Comparison of ENCODE assay signal across 1 cellular context in the genomic region with DNA sequence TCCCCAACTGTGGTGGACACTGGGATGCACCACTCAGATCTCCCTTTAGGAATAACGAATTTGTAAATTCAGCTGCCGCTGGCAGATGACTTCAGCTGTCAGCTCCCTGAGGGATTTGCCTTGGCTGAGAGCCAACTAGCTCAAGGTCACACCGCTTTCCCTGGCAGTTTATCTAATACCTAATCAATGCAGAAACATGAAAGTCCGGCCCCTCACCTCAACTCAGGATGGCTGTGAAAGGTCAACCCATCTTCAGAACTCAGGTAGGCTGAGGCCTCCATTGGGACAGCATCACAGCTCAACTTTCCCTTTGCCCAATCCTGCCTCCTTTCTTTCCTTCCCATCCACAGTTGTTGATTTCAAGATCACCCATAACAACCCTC.
TF ChIP-seq lines count a peak whose summit lies in the region.

No MANE protein-coding gene starts in this region.

TF ChIP-seq in HepG2, 621 proteins besides CTCF, POLR2A, EP300 and RAD21 (continued from another document and continues in another):
- TF ChIP-seq, protein P1, sequence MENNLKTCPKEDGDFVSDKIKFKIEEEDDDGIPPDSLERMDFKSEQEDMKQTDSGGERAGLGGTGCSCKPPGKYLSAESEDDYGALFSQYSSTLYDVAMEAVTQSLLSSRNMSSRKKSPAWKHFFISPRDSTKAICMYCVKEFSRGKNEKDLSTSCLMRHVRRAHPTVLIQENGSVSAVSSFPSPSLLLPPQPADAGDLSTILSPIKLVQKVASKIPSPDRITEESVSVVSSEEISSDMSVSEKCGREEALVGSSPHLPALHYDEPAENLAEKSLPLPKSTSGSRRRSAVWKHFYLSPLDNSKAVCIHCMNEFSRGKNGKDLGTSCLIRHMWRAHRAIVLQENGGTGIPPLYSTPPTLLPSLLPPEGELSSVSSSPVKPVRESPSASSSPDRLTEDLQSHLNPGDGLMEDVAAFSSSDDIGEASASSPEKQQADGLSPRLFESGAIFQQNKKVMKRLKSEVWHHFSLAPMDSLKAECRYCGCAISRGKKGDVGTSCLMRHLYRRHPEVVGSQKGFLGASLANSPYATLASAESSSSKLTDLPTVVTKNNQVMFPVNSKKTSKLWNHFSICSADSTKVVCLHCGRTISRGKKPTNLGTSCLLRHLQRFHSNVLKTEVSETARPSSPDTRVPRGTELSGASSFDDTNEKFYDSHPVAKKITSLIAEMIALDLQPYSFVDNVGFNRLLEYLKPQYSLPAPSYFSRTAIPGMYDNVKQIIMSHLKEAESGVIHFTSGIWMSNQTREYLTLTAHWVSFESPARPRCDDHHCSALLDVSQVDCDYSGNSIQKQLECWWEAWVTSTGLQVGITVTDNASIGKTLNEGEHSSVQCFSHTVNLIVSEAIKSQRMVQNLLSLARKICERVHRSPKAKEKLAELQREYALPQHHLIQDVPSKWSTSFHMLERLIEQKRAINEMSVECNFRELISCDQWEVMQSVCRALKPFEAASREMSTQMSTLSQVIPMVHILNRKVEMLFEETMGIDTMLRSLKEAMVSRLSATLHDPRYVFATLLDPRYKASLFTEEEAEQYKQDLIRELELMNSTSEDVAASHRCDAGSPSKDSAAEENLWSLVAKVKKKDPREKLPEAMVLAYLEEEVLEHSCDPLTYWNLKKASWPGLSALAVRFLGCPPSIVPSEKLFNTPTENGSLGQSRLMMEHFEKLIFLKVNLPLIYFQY (CRISPR knock-in tag; IDR thresholded peaks at IDR 0.05; ENCODE audit: borderline replicate concordance) = no peak
- TF ChIP-seq ZNF101 (CRISPR knock-in tag; IDR thresholded peaks at IDR 0.05; ENCODE audit: borderline replicate concordance, low read depth) (no peak), CENPT (CRISPR knock-in tag; IDR thresholded peaks at IDR 0.05; ENCODE audit: low read depth) (no peak), ZNF430 (CRISPR knock-in tag; IDR thresholded peaks at IDR 0.05) (no peak), NR2F2 (IDR thresholded peaks at IDR 0.05; ENCODE audit: borderline replicate concordance, low read depth) (peak; percentile 70), PHF21A (CRISPR knock-in tag; IDR thresholded peaks at IDR 0.05) (peak; percentile 65; the same call in 1 of the 2 replicates), TCF12 (IDR thresholded peaks at IDR 0.05) (no peak), TCF12 (CRISPR knock-in tag; IDR thresholded peaks at IDR 0.05) (peak; percentile 82; the same call in 1 of the 2 replicates), ZNF577 (CRISPR knock-in tag; IDR thresholded peaks at IDR 0.05; ENCODE audit: borderline replicate concordance, low read depth) (no peak), ZNF496 (CRISPR knock-in tag; IDR thresholded peaks at IDR 0.05; ENCODE audit: insufficient replicate concordance) (no peak), GABPB1 (CRISPR knock-in tag; IDR thresholded peaks at IDR 0.05) (no peak), PTBP1 (IDR thresholded peaks at IDR 0.05; ENCODE audit: low read depth, low read length, poor library complexity, severe bottlenecking) (no peak), RBFOX2 (IDR thresholded peaks at IDR 0.05; ENCODE audit: low read depth, low read length) (no peak), DPF2 (CRISPR knock-in tag; IDR thresholded peaks at IDR 0.05; ENCODE audit: borderline replicate concordance, low read depth) (0 out of 2 replicates have a peak, but pooled peaks have one; percentile 35), ZNF572 (CRISPR knock-in tag; IDR thresholded peaks at IDR 0.05) (no peak), ZNF276 (CRISPR knock-in tag; IDR thresholded peaks at IDR 0.05; ENCODE audit: low read depth) (no peak), ZNF446 (CRISPR knock-in tag; IDR thresholded peaks at IDR 0.05) (no peak), TEAD2 (CRISPR knock-in tag; IDR thresholded peaks at IDR 0.05) (no peak), U2AF2 (IDR thresholded peaks at IDR 0.05; ENCODE audit: low read depth, low read length) (no peak), ZNF7 (CRISPR knock-in tag; IDR thresholded peaks at IDR 0.05) (no peak), HNF1B (CRISPR knock-in tag; IDR thresholded peaks at IDR 0.05) (peak; percentile 35; the same call in 1 of the 2 replicates), MTA3 (CRISPR knock-in tag; IDR thresholded peaks at IDR 0.05) (no peak), ZNF3 (CRISPR knock-in tag; IDR thresholded peaks at IDR 0.05) (no peak), RCOR2 (CRISPR knock-in tag; IDR thresholded peaks at IDR 0.05) (peak; percentile 14; the same call in 1 of the 2 replicates), AFF4 (CRISPR knock-in tag; IDR thresholded peaks at IDR 0.05) (no peak), ZNF253 (CRISPR knock-in tag; IDR thresholded peaks at IDR 0.05; ENCODE audit: borderline replicate concordance) (no peak), SRSF9 (IDR thresholded peaks at IDR 0.05; ENCODE audit: borderline replicate concordance, insufficient read depth, low read depth, low read length, poor library complexity, severe bottlenecking) (no peak), ZNF569 (CRISPR knock-in tag; IDR thresholded peaks at IDR 0.05; ENCODE audit: borderline replicate concordance) (no peak), MXI1 (IDR thresholded peaks at IDR 0.05; ENCODE audit: borderline replicate concordance, low read depth, low read length) (no peak), NBN (conservative IDR thresholded peaks at IDR 0.05) (no peak), NCOA5 (CRISPR knock-in tag; IDR thresholded peaks at IDR 0.05) (no peak), POGK (CRISPR knock-in tag; conservative IDR thresholded peaks at IDR 0.05) (0 out of 2 replicates have a peak, but pooled peaks have one; percentile 30), ZBTB43 (CRISPR knock-in tag; conservative IDR thresholded peaks at IDR 0.05) (no peak), SALL2 (CRISPR knock-in tag; IDR thresholded peaks at IDR 0.05) (no peak), FOXC1 (CRISPR knock-in tag; IDR thresholded peaks at IDR 0.05; ENCODE audit: borderline replicate concordance) (no peak), ZNF280B (CRISPR knock-in tag; IDR thresholded peaks at IDR 0.05; ENCODE audit: borderline replicate concordance) (no peak), ZNF792 (CRISPR knock-in tag; IDR thresholded peaks at IDR 0.05) (no peak), TARDBP (CRISPR knock-in tag; IDR thresholded peaks at IDR 0.05) (0 out of 2 replicates have a peak, but pooled peaks have one; percentile 6), ZNF850 (CRISPR knock-in tag; conservative IDR thresholded peaks at IDR 0.05) (no peak)
- TF ChIP-seq, protein P2, sequence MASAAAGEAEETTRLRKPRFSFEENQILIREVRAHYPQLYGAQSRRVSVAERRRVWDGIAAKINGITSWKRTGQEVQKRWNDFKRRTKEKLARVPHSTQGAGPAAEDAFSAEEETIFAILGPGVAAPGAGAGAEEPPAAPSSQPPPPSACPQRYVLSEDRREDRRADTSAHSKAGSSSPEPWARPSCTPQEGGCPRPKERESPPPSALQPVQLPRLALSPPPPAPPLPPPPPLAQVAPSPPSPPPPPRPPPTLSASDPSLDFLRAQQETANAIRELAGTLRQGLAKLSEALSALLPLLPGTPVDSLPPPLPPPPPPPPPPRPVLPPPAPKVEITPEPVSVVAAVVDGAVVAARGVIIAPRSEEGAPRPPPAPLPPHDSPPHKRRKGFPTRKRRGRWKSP (CRISPR knock-in tag; IDR thresholded peaks at IDR 0.05) = no peak
- TF ChIP-seq, protein P3, sequence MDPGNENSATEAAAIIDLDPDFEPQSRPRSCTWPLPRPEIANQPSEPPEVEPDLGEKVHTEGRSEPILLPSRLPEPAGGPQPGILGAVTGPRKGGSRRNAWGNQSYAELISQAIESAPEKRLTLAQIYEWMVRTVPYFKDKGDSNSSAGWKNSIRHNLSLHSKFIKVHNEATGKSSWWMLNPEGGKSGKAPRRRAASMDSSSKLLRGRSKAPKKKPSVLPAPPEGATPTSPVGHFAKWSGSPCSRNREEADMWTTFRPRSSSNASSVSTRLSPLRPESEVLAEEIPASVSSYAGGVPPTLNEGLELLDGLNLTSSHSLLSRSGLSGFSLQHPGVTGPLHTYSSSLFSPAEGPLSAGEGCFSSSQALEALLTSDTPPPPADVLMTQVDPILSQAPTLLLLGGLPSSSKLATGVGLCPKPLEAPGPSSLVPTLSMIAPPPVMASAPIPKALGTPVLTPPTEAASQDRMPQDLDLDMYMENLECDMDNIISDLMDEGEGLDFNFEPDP (CRISPR knock-in tag; conservative IDR thresholded peaks at IDR 0.05) = no peak
- TF ChIP-seq, protein P4, sequence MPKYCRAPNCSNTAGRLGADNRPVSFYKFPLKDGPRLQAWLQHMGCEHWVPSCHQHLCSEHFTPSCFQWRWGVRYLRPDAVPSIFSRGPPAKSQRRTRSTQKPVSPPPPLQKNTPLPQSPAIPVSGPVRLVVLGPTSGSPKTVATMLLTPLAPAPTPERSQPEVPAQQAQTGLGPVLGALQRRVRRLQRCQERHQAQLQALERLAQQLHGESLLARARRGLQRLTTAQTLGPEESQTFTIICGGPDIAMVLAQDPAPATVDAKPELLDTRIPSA (CRISPR knock-in tag; IDR thresholded peaks at IDR 0.05; ENCODE audit: borderline replicate concordance) = no peak
